ENCODE assay signal across 11 cellular contexts in genomic region chr12:107328442-107329133, GRCh38.
DNase-seq lines count a peak whose midpoint lies in the region; ATAC-seq, FAIRE-seq and TF ChIP-seq lines count a peak whose summit lies in the region.
"Had no signal": no experiment of that assay in that cellular context is flagged by ENCODE, and none has a peak within 500 bp of the region (broad histone marks: within the 10 kb centered on the region; RNA-seq: fewer than 3 reads in every experiment).

No MANE protein-coding gene starts in this region.

- TF ChIP-seq CTCF in GM12878 (IDR thresholded peaks at IDR 0.05 in 2 of 3, conservative IDR thresholded peaks at IDR 0.05 in 1 of 3; ENCODE audit: control insufficient read depth in 2 of 3, extremely low read depth in 1 of 3, insufficient read depth in 1 of 3, low read depth in 3 of 3, low read length in 3 of 3): no peak
- TF ChIP-seq CTCF in natural killer cell (IDR thresholded peaks at IDR 0.05): no peak

- H3K27me3 ChIP-seq in GM12878 (replicated peaks in 1 of 2; ENCODE audit: control insufficient read depth in 2 of 2, insufficient read depth in 2 of 2, low read length in 1 of 2): peaks cover 1 to 9% of the 10 kb centered on the region in 2 experiments

- no peak overlapping the region for H3K27ac ChIP-seq in GM12878 (ENCODE audit: control insufficient read depth, insufficient read depth)

- no peak for FAIRE-seq in GM12878 (lab: Jason Lieb, UNC)
- FAIRE-seq: colon had no signal

- H3K9me3 ChIP-seq in GM12878 (replicated peaks; ENCODE audit: control insufficient read depth, insufficient read depth, low read length): no peaks in the 10 kb centered on the region; the same call in 2 of the 3 replicates

- no TSS peak for BruUV-seq in GM12878 (replicated peaks; lab: Mats Ljungman, UMichigan)

- peaks cover 9% of the 10 kb centered on the region for H3K36me3 Mint-ChIP-seq in T-helper 2 cell treated with Interferon-gamma antibody and Interleukin-4, amounts not matched to agents 5 μg/mL and 100 μg/mL, for 36 hours (ENCODE audit: low read depth)
- H3K36me3 Mint-ChIP-seq in natural killer cell: no peaks in the 10 kb centered on the region

- ATAC-seq in GM12878 (no peak), natural killer cell (peak; percentile 45 to 80 (median 70))

- CTCF ChIA-PET in GM12878 (lab: Yijun Ruan, JAX): no interaction called here

- TF ChIP-seq POLR2A in GM12878 (IDR thresholded peaks at IDR 0.05; ENCODE audit: low read depth, low read length): no peak

- intact Hi-C loops in GM12878 (cut with micrococcal nuclease; ENCODE audit: unreplicated experiment): no loop called here
- intact Hi-C loops in natural killer cell (cut with micrococcal nuclease): loop anchor here (10.0 kb wide), 1 partner anchor 276 kb away; no protein-coding TSS in a partner anchor

- no peak overlapping the region for H3K27ac Mint-ChIP-seq in T-helper 2 cell treated with Interferon-gamma antibody and Interleukin-4, amounts not matched to agents 5 μg/mL and 100 μg/mL, for 36 hours
- H3K27ac Mint-ChIP-seq in natural killer cell: no peak overlapping the region

- no peaks in the 10 kb centered on the region for H3K4me1 ChIP-seq in GM12878 (ENCODE audit: control insufficient read depth, insufficient read depth, low read length)

- no peak overlapping the region for H2AFZ ChIP-seq in GM12878 (ENCODE audit: control insufficient read depth, low read depth, low read length)

- TF ChIP-seq RAD21 in GM12878 (IDR thresholded peaks at IDR 0.05; ENCODE audit: insufficient read depth, low read depth, low read length): no peak

- in situ Hi-C loops in GM12878 (cut with MboI): no loop called here

- POLR2A ChIA-PET in GM12878 (lab: Charles Lee): no interaction called here

- no peak overlapping the region for H3K4me2 ChIP-seq in GM12878 (ENCODE audit: control insufficient read depth, insufficient read depth)

- H3K9ac ChIP-seq in GM12878 (ENCODE audit: control insufficient read depth, insufficient read depth, low read length): no peak overlapping the region

- H3K79me2 ChIP-seq in GM12878 (ENCODE audit: control insufficient read depth, insufficient read depth, low read length): no peaks in the 10 kb centered on the region

- H3K9me3 Mint-ChIP-seq in T-helper 2 cell treated with Interferon-gamma antibody and Interleukin-4, amounts not matched to agents 5 μg/mL and 100 μg/mL, for 36 hours: no peaks in the 10 kb centered on the region
- H3K9me3 Mint-ChIP-seq in natural killer cell: no peaks in the 10 kb centered on the region

- 8% methylated on average over 7 of the region's 11 CpGs for WGBS in GM12878 (ENCODE audit: insufficient coverage, insufficient replicate concordance, low lambda C conversion rate, missing lambda C conversion rate)

- RAD21 ChIA-PET in GM12878 (lab: Charles Lee; ENCODE audit: unreplicated experiment): no interaction called here

- peaks cover 71% of the 10 kb centered on the region for H3K4me1 Mint-ChIP-seq in T-helper 2 cell treated with Interferon-gamma antibody and Interleukin-4, amounts not matched to agents 5 μg/mL and 100 μg/mL, for 36 hours (ENCODE audit: low read depth)
- H3K4me1 Mint-ChIP-seq in natural killer cell: peaks cover 53 to 76% of the 10 kb centered on the region in 2 donors

- H3K4me3 ChIP-seq in GM12878: no peak overlapping the region

- SMC1A ChIA-PET in GM12878 (lab: Charles Lee; ENCODE audit: uncharacterized antibody, unreplicated experiment): no interaction called here

- no peaks in the 10 kb centered on the region for H4K20me1 ChIP-seq in GM12878 (ENCODE audit: control insufficient read depth, insufficient read depth)

- peak; percentile 26 for DNase-seq in T-helper 2 cell treated with Interferon-gamma antibody and Interleukin-4, amounts not matched to agents 5 μg/mL and 100 μg/mL, for 36 hours (ENCODE audit: low spot score)
- DNase-seq in T-helper 2 cell: no peak
- DNase-seq in NCI-H2227 treated with DMSO at 0.1 percent for 48 hours (lab: John Stamatoyannopoulos, UW): peak; percentile 11
- DNase-seq in GM12878 (ENCODE audit: low read depth, low spot score): no peak
- peak; percentile 30 for DNase-seq in natural killer cell
- no peak for DNase-seq in HUDEP-2 (lab: John Stamatoyannopoulos, UW; ENCODE audit: unreplicated experiment in 76 of 76)
- no peak for DNase-seq in GM19240 (ENCODE audit: insufficient read length, low spot score)
- no peak for DNase-seq in NCI-H2081 treated with DMSO at 0.1 percent for 48 hours (lab: John Stamatoyannopoulos, UW)
- DNase-seq: HCEC 1CT, NCI-H524 treated with DMSO at 0.1 percent for 48 hours had no signal

- no peaks in the 10 kb centered on the region for H3K36me3 ChIP-seq in GM12878 (ENCODE audit: control insufficient read depth in 2 of 2, insufficient read depth in 2 of 2, low read length in 1 of 2)

- H3K27me3 Mint-ChIP-seq in T-helper 2 cell treated with Interferon-gamma antibody and Interleukin-4, amounts not matched to agents 5 μg/mL and 100 μg/mL, for 36 hours (ENCODE audit: low read depth): no peaks in the 10 kb centered on the region
- peaks cover 3 to 6% of the 10 kb centered on the region in 2 donors for H3K27me3 Mint-ChIP-seq in natural killer cell (ENCODE audit: low read depth in 2 of 2)

- H3K4me3 Mint-ChIP-seq in T-helper 2 cell treated with Interferon-gamma antibody and Interleukin-4, amounts not matched to agents 5 μg/mL and 100 μg/mL, for 36 hours: peak overlapping the region; percentile 19
- no peak overlapping the region for H3K4me3 Mint-ChIP-seq in natural killer cell

- no peak for TF ChIP-seq EP300 in GM12878 (IDR thresholded peaks at IDR 0.05; ENCODE audit: borderline replicate concordance in 1 of 2, control insufficient read depth in 1 of 2, low read depth in 2 of 2, low read length in 2 of 2)

TF ChIP-seq in GM12878, 131 proteins besides CTCF, POLR2A, EP300 and RAD21:
- no peak for TF ChIP-seq NR2C2 (IDR thresholded peaks at IDR 0.05; ENCODE audit: borderline replicate concordance, control insufficient read depth, insufficient read length, low read depth)
- TF ChIP-seq PKNOX1 (IDR thresholded peaks at IDR 0.05): peak; percentile 50

Comparison
In these comparisons a context has a peak if more than half of its experiments do, and no peak if none do; other contexts are left out.
1. DNase-seq: peak in T-helper 2 cell treated with Interferon-gamma antibody and Interleukin-4, amounts not matched to agents 5 μg/mL and 100 μg/mL, for 36 hours (single experiment), NCI-H2227 treated with DMSO at 0.1 percent for 48 hours (single experiment) and natural killer cell (single experiment); none in T-helper 2 cell (0 of 5), GM12878 (single experiment), HUDEP-2 (0 of 76), GM19240 (single experiment) and NCI-H2081 treated with DMSO at 0.1 percent for 48 hours (single experiment).